In the genomic region with DNA sequence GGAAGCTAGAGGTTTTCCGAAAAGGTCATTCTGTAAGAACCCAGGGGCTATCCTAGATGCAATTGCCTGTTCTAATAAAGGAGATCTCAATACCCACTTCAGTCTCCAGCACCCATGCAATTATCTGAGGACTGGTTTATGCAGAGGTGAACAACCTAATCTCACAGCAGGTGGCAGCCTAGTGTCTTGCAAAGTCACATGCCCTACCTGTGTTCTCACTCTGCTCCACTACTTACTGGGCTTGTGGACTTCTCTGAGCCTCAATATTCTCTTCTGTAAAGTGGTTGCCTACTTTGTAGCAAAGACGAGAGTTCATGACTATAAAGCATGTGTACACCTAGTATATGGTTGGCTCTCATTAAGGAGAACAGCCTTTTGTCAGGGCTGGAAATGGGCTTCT, we compare ENCODE assay signal across 8 cellular contexts. TPM values are rescaled to one million over a fixed set of nuclear protein-coding genes. Genes with fewer than 3 reads are reported as not detected.
DNase-seq lines count a peak whose midpoint lies in the region; ATAC-seq and TF ChIP-seq lines count a peak whose summit lies in the region.

No MANE protein-coding gene starts in this region.

- DNase-seq in activated naive CD4-positive, alpha-beta T cell treated with anti-CD3 and anti-CD28 coated beads for 36 hours, result peak; percentile 50
- no peak for DNase-seq in activated naive CD4-positive, alpha-beta T cell (lab: John Stamatoyannopoulos, UW)
- DNase-seq in NCI-H774 (lab: John Stamatoyannopoulos, UW), result peak; percentile 60
- peak; percentile 61 for DNase-seq in endodermal cell
- DNase-seq in testis, result peak; percentile 63
- no peak for DNase-seq in activated CD8-positive, alpha-beta memory T cell treated with anti-CD3 and anti-CD28 coated beads, Interleukin-2, amount 50 U/mL, for 4 hours
- no peak for DNase-seq in cerebellum (ENCODE audit: low spot score)

- H3K27ac Mint-ChIP-seq in activated naive CD4-positive, alpha-beta T cell treated with anti-CD3 and anti-CD28 coated beads for 36 hours, result no peak overlapping the region
- no peak overlapping the region for H3K27ac Mint-ChIP-seq in endodermal cell

- no peaks in the 10 kb centered on the region for H3K36me3 ChIP-seq in endodermal cell (ENCODE audit: control insufficient read depth, insufficient read depth, low read length)
- H3K36me3 ChIP-seq in testis (ENCODE audit: low read depth, missing control alignments), result no peaks in the 10 kb centered on the region

- H3K4me3 ChIP-seq in endodermal cell (ENCODE audit: low read length) (no peak overlapping the region), testis (no peak overlapping the region)

- peaks cover 7% of the 10 kb centered on the region for H3K4me1 ChIP-seq in endodermal cell (ENCODE audit: control insufficient read depth, insufficient read depth, low read length)
- H3K4me1 ChIP-seq in testis, result no peaks in the 10 kb centered on the region

- no peaks in the 10 kb centered on the region for H3K4me1 Mint-ChIP-seq in activated naive CD4-positive, alpha-beta T cell treated with anti-CD3 and anti-CD28 coated beads for 36 hours (ENCODE audit: low read depth)
- H3K4me1 Mint-ChIP-seq in endodermal cell, result peaks cover 39% of the 10 kb centered on the region

- ATAC-seq in HG02610 (IDR thresholded peaks at IDR 0.05; ENCODE audit: unreplicated experiment), result peak; percentile 70

- H3K27ac ChIP-seq in endodermal cell (ENCODE audit: low read depth, low read length), result no peak overlapping the region
- no peak overlapping the region for H3K27ac ChIP-seq in testis

- H3K9ac ChIP-seq in endodermal cell (ENCODE audit: extremely low read depth, low read length, poor library complexity, severe bottlenecking), result no peak overlapping the region

- no peak overlapping the region for H3K4me3 Mint-ChIP-seq in activated naive CD4-positive, alpha-beta T cell treated with anti-CD3 and anti-CD28 coated beads for 36 hours
- no peak overlapping the region for H3K4me3 Mint-ChIP-seq in endodermal cell

- H3K27me3 Mint-ChIP-seq in activated naive CD4-positive, alpha-beta T cell treated with anti-CD3 and anti-CD28 coated beads for 36 hours (ENCODE audit: low read depth), result no peaks in the 10 kb centered on the region
- H3K27me3 Mint-ChIP-seq in endodermal cell (ENCODE audit: insufficient read depth), result peaks cover 58% of the 10 kb centered on the region

- TF ChIP-seq CTCF in endodermal cell (conservative IDR thresholded peaks at IDR 0.05) (no peak), testis (IDR thresholded peaks at IDR 0.05) (peak in 1 of 3 experiments; percentile 27)

- H3K9me3 ChIP-seq in endodermal cell (ENCODE audit: control insufficient read depth, low read length), result no peaks in the 10 kb centered on the region
- no peaks in the 10 kb centered on the region for H3K9me3 ChIP-seq in testis

- H3K9me3 Mint-ChIP-seq in activated naive CD4-positive, alpha-beta T cell treated with anti-CD3 and anti-CD28 coated beads for 36 hours, result no peaks in the 10 kb centered on the region
- H3K9me3 Mint-ChIP-seq in endodermal cell, result no peaks in the 10 kb centered on the region

- intact Hi-C loops in activated naive CD4-positive, alpha-beta T cell treated with anti-CD3 and anti-CD28 coated beads for 36 hours (cut with micrococcal nuclease), result loop anchor here (1.0 kb wide), 2 partner anchors 29 to 62 kb away; no protein-coding TSS in a partner anchor
- intact Hi-C loops in testis (cut with DNase I; ENCODE audit: low total_unique reads), result no loop called here

- TF ChIP-seq POLR2A in testis (IDR thresholded peaks at IDR 0.05), result no peak

- H3K36me3 Mint-ChIP-seq in activated naive CD4-positive, alpha-beta T cell treated with anti-CD3 and anti-CD28 coated beads for 36 hours (ENCODE audit: low read depth), result no peaks in the 10 kb centered on the region
- H3K36me3 Mint-ChIP-seq in endodermal cell (ENCODE audit: low read depth), result no peaks in the 10 kb centered on the region

- H3K27me3 ChIP-seq in endodermal cell (ENCODE audit: control insufficient read depth, insufficient read depth, low read length, poor library complexity, severe bottlenecking) (peaks cover 36% of the 10 kb centered on the region), testis (no peaks in the 10 kb centered on the region)

- CTCF ChIA-PET in activated naive CD4-positive, alpha-beta T cell treated with anti-CD3 and anti-CD28 coated beads for 36 hours (lab: Charles Lee), result interaction anchor here (2.2 kb wide), 1 partner anchor 458 kb away, joined by 6 read pairs; no protein-coding TSS in a partner anchor

- 90 to 100% methylated on average over 2 of the region's 2 CpGs for WGBS in endodermal cell (ENCODE audit: insufficient coverage in 1 of 2, insufficient read length in 1 of 2), 2 experiments
- 92 to 100% methylated on average over 2 of the region's 2 CpGs for WGBS in testis, 2 donors

RNA-seq across cellular contexts. Expression of a gene that starts 21.0 kb away (rescaled TPM):
- total RNA-seq in activated naive CD4-positive, alpha-beta T cell treated with anti-CD3 and anti-CD28 coated beads for 36 hours, result 10 to 100 TPM; 14.1 to 17.9 TPM
- total RNA-seq in endodermal cell, result 10 to 100 TPM; 47.7 to 59.9 TPM
- polyA plus RNA-seq in endodermal cell (2013, experiment 1 of 2), result 22.3 TPM
- polyA plus RNA-seq in endodermal cell (2013, experiment 2 of 2), result 20.0 TPM
- 10 to 100 TPM; 42.4 to 71.7 TPM for total RNA-seq in testis
- polyA plus RNA-seq in testis (ENCODE audit: insufficient read depth, low read depth, low replicate concordance), result 42.2 TPM
- total RNA-seq in cerebellum, result 9.1 TPM

RNA-seq across cellular contexts. Expression of a gene that starts 52.8 kb away (rescaled TPM):
- total RNA-seq in activated naive CD4-positive, alpha-beta T cell treated with anti-CD3 and anti-CD28 coated beads for 36 hours, result under 1 TPM; 0.20 to 0.26 TPM
- 10 to 100 TPM; 40.5 to 90.3 TPM for total RNA-seq in endodermal cell
- 113 TPM for polyA plus RNA-seq in endodermal cell (2013, experiment 1 of 2)
- 112 TPM for polyA plus RNA-seq in endodermal cell (2013, experiment 2 of 2)
- total RNA-seq in testis, result 10 to 100 TPM; 18.0 to 18.4 TPM
- polyA plus RNA-seq in testis (ENCODE audit: insufficient read depth, low read depth, low replicate concordance), result 5.8 TPM
- total RNA-seq in cerebellum, result 239 TPM

Comparison
In these comparisons a context has a peak if more than half of its experiments do, and no peak if none do; other contexts are left out.
1. DNase-seq: peak in activated naive CD4-positive, alpha-beta T cell treated with anti-CD3 and anti-CD28 coated beads for 36 hours (single experiment), NCI-H774 (single experiment), endodermal cell (single experiment) and testis (single experiment); none in activated naive CD4-positive, alpha-beta T cell (0 of 4), activated CD8-positive, alpha-beta memory T cell treated with anti-CD3 and anti-CD28 coated beads, Interleukin-2, amount 50 U/mL, for 4 hours (single experiment) and cerebellum (single experiment).
2. RNA of a gene that starts 52.8 kb away (total RNA-seq): 239 TPM in cerebellum (single experiment), 40.5 to 90.3 TPM in endodermal cell and 18.0 to 18.4 TPM in testis; 0.20 to 0.26 TPM in activated naive CD4-positive, alpha-beta T cell treated with anti-CD3 and anti-CD28 coated beads for 36 hours; every median in the first group is over 10 times any median in the second.